ENCODE assay signal across 15 cellular contexts in genomic region chr6:129901910-129902309, GRCh38. TPM values are rescaled to one million over a fixed set of nuclear protein-coding genes. Genes with fewer than 3 reads are reported as not detected.
DNase-seq lines count a peak whose midpoint lies in the region; ATAC-seq, FAIRE-seq and TF ChIP-seq lines count a peak whose summit lies in the region.
"Had no signal": no experiment of that assay in that cellular context is flagged by ENCODE, and none has a peak within 500 bp of the region (broad histone marks: within the 10 kb centered on the region; RNA-seq: fewer than 3 reads in every experiment).

No MANE protein-coding gene starts in this region.

- H3K36me3 ChIP-seq in breast epithelium (no peaks in the 10 kb centered on the region), K562 (ENCODE audit: control insufficient read depth, insufficient read depth, low read length) (no peaks in the 10 kb centered on the region), neural progenitor cell (no peaks in the 10 kb centered on the region), hepatocyte (replicated peaks; ENCODE audit: insufficient read depth, low read depth) (no peaks in the 10 kb centered on the region)
- H3K36me3 ChIP-seq: thoracic aorta had no signal

- no peak overlapping the region for H3K27ac ChIP-seq in breast epithelium
- no peak overlapping the region for H3K27ac ChIP-seq in K562 (ENCODE audit: extremely low read depth, low read depth, low read length)
- no peak overlapping the region for H3K27ac ChIP-seq in neural progenitor cell
- no peak overlapping the region for H3K27ac ChIP-seq in hepatocyte
- H3K27ac ChIP-seq: thoracic aorta had no signal

- DNase-seq in MCF 10A (ENCODE audit: unreplicated experiment) (peak; percentile 57), breast epithelium (ENCODE audit: low spot score in 2 of 2) (no peak), K562 (ENCODE audit: extremely low read depth in 1 of 4, low spot score in 3 of 4) (peak in 2 of 4 experiments; percentile 10 to 40), neural progenitor cell (ENCODE audit: low spot score) (no peak), CD14-positive monocyte (ENCODE audit: low spot score) (no peak), retina (no peak), hepatocyte (ENCODE audit: low spot score) (no peak)
- DNase-seq: activated CD8-positive, alpha-beta memory T cell treated with anti-CD3 and anti-CD28 coated beads for 24 hours; activated naive CD4-positive, alpha-beta T cell treated with anti-CD3 and anti-CD28 coated beads, Interleukin-2, amount 10 ng/mL, durations not matched to agents 7 days and 5 days; T1000 had no signal

- H3K9me2 ChIP-seq in hepatocyte (replicated peaks; ENCODE audit: insufficient read depth), result no peaks in the 10 kb centered on the region

- no peaks in the 10 kb centered on the region for H3F3A ChIP-seq in neural progenitor cell (ENCODE audit: low read depth)

- H3K27me3 ChIP-seq in breast epithelium (no peaks in the 10 kb centered on the region), K562 (ENCODE audit: control insufficient read depth in 2 of 2, insufficient read depth in 2 of 2, low read length in 2 of 2) (no peaks in the 10 kb centered on the region; a peak in 1 of 5 replicates), neural progenitor cell (no peaks in the 10 kb centered on the region), hepatocyte (no peaks in the 10 kb centered on the region)

- CTCF ChIA-PET in MCF 10A (lab: Yijun Ruan, JAX) (interaction anchor here (1.0 to 1.4 kb wide), 2 partner anchors 11 to 120 kb away, joined by 5 to 7 read pairs; no protein-coding TSS in a partner anchor), K562 (lab: Yijun Ruan, JAX; ENCODE audit: low intra/inter-chr PET ratio) (no interaction called here)

- H2AFZ ChIP-seq in K562 (ENCODE audit: low read depth, low read length) (no peak overlapping the region), neural progenitor cell (replicated peaks) (no peak overlapping the region), hepatocyte (no peak overlapping the region)

- peaks cover 5% of the 10 kb centered on the region for H3K36me3 Mint-ChIP-seq in MCF 10A (ENCODE audit: insufficient read depth, unreplicated experiment)
- no peaks in the 10 kb centered on the region for H3K36me3 Mint-ChIP-seq in neural progenitor cell
- no peaks in the 10 kb centered on the region for H3K36me3 Mint-ChIP-seq in CD14-positive monocyte
- H3K36me3 Mint-ChIP-seq: activated naive CD4-positive, alpha-beta T cell treated with anti-CD3 and anti-CD28 coated beads, Interleukin-2, amount 10 ng/mL, durations not matched to agents 7 days and 5 days had no signal

- H3K4me3 Mint-ChIP-seq in MCF 10A (ENCODE audit: unreplicated experiment), result no peak overlapping the region
- H3K4me3 Mint-ChIP-seq in neural progenitor cell, result no peak overlapping the region
- no peak overlapping the region for H3K4me3 Mint-ChIP-seq in CD14-positive monocyte
- H3K4me3 Mint-ChIP-seq: activated naive CD4-positive, alpha-beta T cell treated with anti-CD3 and anti-CD28 coated beads, Interleukin-2, amount 10 ng/mL, durations not matched to agents 7 days and 5 days had no signal

- H3K27me3 Mint-ChIP-seq in MCF 10A (ENCODE audit: insufficient read depth, unreplicated experiment) (no peaks in the 10 kb centered on the region), neural progenitor cell (ENCODE audit: insufficient read depth, low read depth) (no peaks in the 10 kb centered on the region), CD14-positive monocyte (ENCODE audit: low read depth in 3 of 3) (no peaks in the 10 kb centered on the region)

- H4K20me1 ChIP-seq in K562 (replicated peaks; ENCODE audit: control insufficient read depth, insufficient read depth, low read length) (no peaks in the 10 kb centered on the region), neural progenitor cell (ENCODE audit: low read depth) (no peaks in the 10 kb centered on the region), hepatocyte (ENCODE audit: insufficient read depth, poor library complexity, severe bottlenecking) (no peaks in the 10 kb centered on the region)

- no peak for TF ChIP-seq EP300 in K562 (IDR thresholded peaks at IDR 0.05; ENCODE audit: low read length)

- no peak for TF ChIP-seq RAD21 in K562 (CRISPR knock-in tag; conservative IDR thresholded peaks at IDR 0.05 in 1 of 2, IDR thresholded peaks at IDR 0.05 in 1 of 2)

- ATAC-seq in HG03175 (IDR thresholded peaks at IDR 0.05; ENCODE audit: unreplicated experiment), result peak; percentile 61
- ATAC-seq in K562, result peak; percentile 38; the same call in 1 of the 3 replicates

- H3K9me3 Mint-ChIP-seq in MCF 10A (ENCODE audit: unreplicated experiment) (no peaks in the 10 kb centered on the region), neural progenitor cell (peaks cover 2% of the 10 kb centered on the region), CD14-positive monocyte (peaks cover 0 to 4% (median 0%) of the 10 kb centered on the region in 7 donors)
- H3K9me3 Mint-ChIP-seq: activated naive CD4-positive, alpha-beta T cell treated with anti-CD3 and anti-CD28 coated beads, Interleukin-2, amount 10 ng/mL, durations not matched to agents 7 days and 5 days had no signal

- intact Hi-C loops in MCF 10A (cut with micrococcal nuclease) (no loop called here), breast epithelium (cut with DNase I; ENCODE audit: low total_unique reads) (no loop called here), K562 (cut with micrococcal nuclease) (no loop called here), CD14-positive monocyte (cut with micrococcal nuclease) (no loop called here)

- H3K27ac Mint-ChIP-seq in MCF 10A (ENCODE audit: low read depth, unreplicated experiment), result peak overlapping the region; percentile 55
- no peak overlapping the region for H3K27ac Mint-ChIP-seq in neural progenitor cell
- H3K27ac Mint-ChIP-seq in CD14-positive monocyte, result no peak overlapping the region
- H3K27ac Mint-ChIP-seq: activated naive CD4-positive, alpha-beta T cell treated with anti-CD3 and anti-CD28 coated beads, Interleukin-2, amount 10 ng/mL, durations not matched to agents 7 days and 5 days had no signal

- TF ChIP-seq CTCF in MCF 10A (IDR thresholded peaks at IDR 0.05; ENCODE audit: unreplicated experiment) (no peak), breast epithelium (IDR thresholded peaks at IDR 0.05) (no peak), K562 (IDR thresholded peaks at IDR 0.05 in 2 of 3, conservative IDR thresholded peaks at IDR 0.05 in 1 of 3; ENCODE audit: insufficient read depth in 2 of 3, low read depth in 1 of 3, low read length in 3 of 3) (no peak), neural progenitor cell (IDR thresholded peaks at IDR 0.05) (no peak), CD14-positive monocyte (IDR thresholded peaks at IDR 0.05) (no peak), hepatocyte (IDR thresholded peaks at IDR 0.05; ENCODE audit: poor library complexity) (no peak)

- H3K4me2 ChIP-seq in K562 (ENCODE audit: insufficient read depth, low read length) (no peak overlapping the region), neural progenitor cell (no peak overlapping the region), hepatocyte (no peak overlapping the region)

- no peaks in the 10 kb centered on the region for H3K4me1 ChIP-seq in breast epithelium
- no peaks in the 10 kb centered on the region; a peak in 1 of 5 replicates for H3K4me1 ChIP-seq in K562 (replicated peaks in 1 of 2; ENCODE audit: control insufficient read depth in 2 of 2, insufficient read depth in 2 of 2, low read length in 2 of 2)
- no peaks in the 10 kb centered on the region for H3K4me1 ChIP-seq in neural progenitor cell
- H3K4me1 ChIP-seq in hepatocyte (ENCODE audit: insufficient read depth), result no peaks in the 10 kb centered on the region

- POLR2A ChIA-PET in MCF 10A (lab: Yijun Ruan, JAX), result interaction anchor here (0.5 to 1.1 kb wide), 2 partner anchors 119 to 1395 kb away, joined by 3 read pairs; no protein-coding TSS in a partner anchor
- POLR2A ChIA-PET in K562 (lab: Yijun Ruan, JAX), result interaction anchor here (0.6 to 1.2 kb wide), 2 partner anchors 20 to 295 kb away, joined by 3 read pairs; no protein-coding TSS in a partner anchor

- no peaks in the 10 kb centered on the region for H3K9me3 ChIP-seq in breast epithelium
- no peaks in the 10 kb centered on the region for H3K9me3 ChIP-seq in K562 (replicated peaks; ENCODE audit: control insufficient read depth, insufficient read depth, low read depth, low read length)
- no peaks in the 10 kb centered on the region for H3K9me3 ChIP-seq in neural progenitor cell (ENCODE audit: low read depth)
- H3K9me3 ChIP-seq in hepatocyte (ENCODE audit: low read depth), result no peaks in the 10 kb centered on the region
- H3K9me3 ChIP-seq: thoracic aorta had no signal

- H3K9ac ChIP-seq in K562 (ENCODE audit: insufficient read depth in 1 of 2, low read depth in 2 of 2, low read length in 2 of 2) (no peak overlapping the region), neural progenitor cell (no peak overlapping the region)

- H3K9me1 ChIP-seq in K562 (ENCODE audit: control insufficient read depth, insufficient read depth, low read length), result no peaks in the 10 kb centered on the region

- TF ChIP-seq POLR2A in breast epithelium (IDR thresholded peaks at IDR 0.05) (no peak), K562 (conservative IDR thresholded peaks at IDR 0.05) (no peak)

- no peak overlapping the region for H3K4me3 ChIP-seq in breast epithelium
- H3K4me3 ChIP-seq in K562, result no peak overlapping the region
- no peak overlapping the region for H3K4me3 ChIP-seq in neural progenitor cell
- no peak overlapping the region for H3K4me3 ChIP-seq in hepatocyte
- H3K4me3 ChIP-seq: thoracic aorta had no signal

- BruUV-seq in MCF 10A (replicated peaks; lab: Mats Ljungman, UMichigan) (no TSS peak), K562 (replicated peaks; lab: Mats Ljungman, UMichigan) (no TSS peak)

- H3K4me1 Mint-ChIP-seq in MCF 10A (ENCODE audit: insufficient read depth, unreplicated experiment) (peaks cover 16% of the 10 kb centered on the region), neural progenitor cell (no peaks in the 10 kb centered on the region), CD14-positive monocyte (no peaks in the 10 kb centered on the region)
- H3K4me1 Mint-ChIP-seq: activated naive CD4-positive, alpha-beta T cell treated with anti-CD3 and anti-CD28 coated beads, Interleukin-2, amount 10 ng/mL, durations not matched to agents 7 days and 5 days had no signal

- H3K79me2 ChIP-seq in K562 (ENCODE audit: control insufficient read depth, insufficient read depth, low read length) (no peaks in the 10 kb centered on the region), neural progenitor cell (ENCODE audit: low read depth) (no peaks in the 10 kb centered on the region), hepatocyte (no peaks in the 10 kb centered on the region)

- in situ Hi-C loops in K562 (cut with MboI), result no loop called here

- FAIRE-seq in K562 (lab: Jason Lieb, UNC), result no peak
- FAIRE-seq: A204.1, colon had no signal

RNA-seq across cellular contexts. Expression of gene TMEM244, which starts 40.8 kb away (rescaled TPM):
- total RNA-seq in MCF 10A (2022), result not detected in 2 replicates
- total RNA-seq in breast epithelium, result not detected
- not detected in 2 replicates for total RNA-seq in K562 (2011; cell fraction: chromatin; rRNA removed; ENCODE audit: low replicate concordance)
- not detected in 2 replicates for total RNA-seq in K562 (2011; cell fraction: nucleolus; rRNA removed)
- total RNA-seq in K562 (2011; cell fraction: nucleoplasm; rRNA removed), result not detected in 2 replicates
- not detected in 2 replicates for total RNA-seq in K562 (2014; rRNA removed)
- not detected in 2 replicates for total RNA-seq in K562 (2014; rRNA removed; fragmentation: Illumina TruSeq; extraction: Trizol)
- total RNA-seq in K562 (2015; rRNA removed; fragmentation: Illumina TruSeq; extraction: Trizol), result not detected in 2 replicates
- not detected in 2 replicates for total RNA-seq in K562 (2021)
- not detected in 2 replicates for polyA plus RNA-seq in K562 (2011; rRNA removed)
- not detected in 2 replicates for polyA plus RNA-seq in K562 (2011; cell fraction: cytosol; rRNA removed)
- not detected in 2 replicates for polyA plus RNA-seq in K562 (2011; cell fraction: nucleus; rRNA removed)
- not detected in 2 replicates for polyA plus RNA-seq in K562 (2012)
- polyA plus RNA-seq in K562 (2014; fragmentation: Illumina TruSeq; extraction: Trizol), result not detected in 2 replicates
- polyA plus RNA-seq in K562 (2014; fragmentation: Nextera tagmentation; extraction: Ambion mirVana), result not detected
- not detected in 2 replicates for polyA plus RNA-seq in K562 (2014; rRNA removed)
- polyA minus RNA-seq in K562 (2011; rRNA and poly(A)+ RNA removed), result not detected in 2 replicates
- not detected in 2 replicates for polyA minus RNA-seq in K562 (2011; cell fraction: cytosol; rRNA and poly(A)+ RNA removed)
- not detected in 2 replicates for polyA minus RNA-seq in K562 (2011; cell fraction: nucleus; rRNA and poly(A)+ RNA removed)
- not detected in 2 replicates for total RNA-seq in neural progenitor cell (ENCODE audit: low replicate concordance)
- not detected for polyA plus RNA-seq in CD14-positive monocyte
- total RNA-seq in hepatocyte, result not detected in 2 replicates
- not detected in 2 replicates for polyA plus RNA-seq in hepatocyte
- total RNA-seq: skeletal muscle tissue, thoracic aorta had no signal
